In genomic region chr9:134869554-134870310, GRCh38 we compare ENCODE assay signal across 1 cellular context.
TF ChIP-seq lines count a peak whose summit lies in the region.

No MANE protein-coding gene starts in this region.

TF ChIP-seq in IMR-90, 13 proteins besides CTCF, POLR2A, EP300 and RAD21:
- TF ChIP-seq, protein P1, sequence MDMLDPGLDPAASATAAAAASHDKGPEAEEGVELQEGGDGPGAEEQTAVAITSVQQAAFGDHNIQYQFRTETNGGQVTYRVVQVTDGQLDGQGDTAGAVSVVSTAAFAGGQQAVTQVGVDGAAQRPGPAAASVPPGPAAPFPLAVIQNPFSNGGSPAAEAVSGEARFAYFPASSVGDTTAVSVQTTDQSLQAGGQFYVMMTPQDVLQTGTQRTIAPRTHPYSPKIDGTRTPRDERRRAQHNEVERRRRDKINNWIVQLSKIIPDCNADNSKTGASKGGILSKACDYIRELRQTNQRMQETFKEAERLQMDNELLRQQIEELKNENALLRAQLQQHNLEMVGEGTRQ (IDR thresholded peaks at IDR 0.05; ENCODE audit: low read depth, low read length): no peak
- no peak for TF ChIP-seq RCOR1 (IDR thresholded peaks at IDR 0.05; ENCODE audit: insufficient replicate concordance, low read length)
- TF ChIP-seq SMC3 (IDR thresholded peaks at IDR 0.05; ENCODE audit: low read depth, low read length): no peak
- no peak for TF ChIP-seq CEBPB (IDR thresholded peaks at IDR 0.05; ENCODE audit: low read depth, low read length)
- no peak for TF ChIP-seq NFE2L2 (IDR thresholded peaks at IDR 0.05; ENCODE audit: low read depth, low read length)
- TF ChIP-seq RFX5 (IDR thresholded peaks at IDR 0.05; ENCODE audit: low read depth, low read length): no peak
- TF ChIP-seq, protein P2, sequence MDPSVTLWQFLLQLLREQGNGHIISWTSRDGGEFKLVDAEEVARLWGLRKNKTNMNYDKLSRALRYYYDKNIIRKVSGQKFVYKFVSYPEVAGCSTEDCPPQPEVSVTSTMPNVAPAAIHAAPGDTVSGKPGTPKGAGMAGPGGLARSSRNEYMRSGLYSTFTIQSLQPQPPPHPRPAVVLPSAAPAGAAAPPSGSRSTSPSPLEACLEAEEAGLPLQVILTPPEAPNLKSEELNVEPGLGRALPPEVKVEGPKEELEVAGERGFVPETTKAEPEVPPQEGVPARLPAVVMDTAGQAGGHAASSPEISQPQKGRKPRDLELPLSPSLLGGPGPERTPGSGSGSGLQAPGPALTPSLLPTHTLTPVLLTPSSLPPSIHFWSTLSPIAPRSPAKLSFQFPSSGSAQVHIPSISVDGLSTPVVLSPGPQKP (IDR thresholded peaks at IDR 0.05; ENCODE audit: borderline replicate concordance, low read depth, low read length): no peak
- no peak for TF ChIP-seq FOS (IDR thresholded peaks at IDR 0.05; ENCODE audit: low read depth, low read length)
- TF ChIP-seq CHD1 (IDR thresholded peaks at IDR 0.05; ENCODE audit: low read depth, low read length): no peak
- TF ChIP-seq MAZ (IDR thresholded peaks at IDR 0.05; ENCODE audit: borderline replicate concordance, low read depth, low read length): no peak
- TF ChIP-seq MXI1 (IDR thresholded peaks at IDR 0.05; ENCODE audit: borderline replicate concordance, low read depth, low read length): no peak
- TF ChIP-seq MAFK (IDR thresholded peaks at IDR 0.05; ENCODE audit: low read depth, low read length): no peak
- no peak for TF ChIP-seq BHLHE40 (IDR thresholded peaks at IDR 0.05; ENCODE audit: low read depth, low read length)
